In the genomic region with DNA sequence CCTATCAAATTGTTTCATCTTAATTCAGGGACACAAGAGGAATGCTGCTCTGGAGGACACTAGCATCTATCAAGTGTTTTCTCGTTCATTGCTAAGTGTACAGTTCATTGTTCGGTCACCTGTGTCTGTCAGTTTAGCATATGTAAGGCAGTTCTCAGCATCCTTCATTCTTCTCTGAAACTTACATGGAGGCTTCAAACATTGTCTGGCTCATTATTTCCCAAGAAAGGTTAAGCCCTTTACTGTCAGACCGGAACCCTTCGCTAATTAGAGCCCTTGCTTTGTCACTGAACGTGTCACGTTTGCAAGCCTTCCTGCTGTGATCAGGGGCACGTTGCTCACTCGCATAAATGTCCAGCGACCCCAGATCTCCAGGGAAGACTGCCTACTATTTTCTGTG, we compare ENCODE assay signal across 20 cellular contexts.
"Had no signal": no experiment of that assay in that cellular context is flagged by ENCODE, and none has a peak within 500 bp of the region (broad histone marks: within the 10 kb centered on the region; RNA-seq: fewer than 3 reads in every experiment).

No MANE protein-coding gene starts in this region.

- H3K36me3 ChIP-seq: adrenal gland, pancreas, sigmoid colon, stomach had no signal

- H3K27ac Mint-ChIP-seq: activated naive CD4-positive, alpha-beta T cell treated with anti-CD3 and anti-CD28 coated beads, Interleukin-2, amount 50 U/mL, for 72 hours; activated T-helper 1 cell treated with anti-CD3 and anti-CD28 coated beads, Interleukin-12 subunit alpha, Interleukin-12 subunit beta, Interleukin-2, Interleukin-4 antibody, amounts not matched to agents 30 ng/mL and 10 ng/mL and 1 ng/mL, durations not matched to agents 14 hours and 24 hours and 36 hours; effector memory CD8-positive, alpha-beta T cell; stimulated activated effector memory CD8-positive, alpha-beta T cell treated with anti-CD3 and anti-CD28 coated beads, Interleukin-12 subunit alpha, Interleukin-12 subunit beta, amount 100 ng/mL, for 72 hours had no signal

- H3K4me1 Mint-ChIP-seq: stimulated activated effector memory CD8-positive, alpha-beta T cell treated with anti-CD3 and anti-CD28 coated beads, Interleukin-12 subunit alpha, Interleukin-12 subunit beta, amount 100 ng/mL, for 72 hours had no signal

- H3K9me3 ChIP-seq: adrenal gland, pancreas, sigmoid colon had no signal

- H3K4me2 ChIP-seq: hepatocyte had no signal

- DNase-seq: activated CD4-positive, alpha-beta T cell treated with anti-CD3 and anti-CD28 coated beads, Interleukin-2, amount 50 U/mL, for 48 hours; activated CD4-positive, CD25-positive, alpha-beta regulatory T cell treated with anti-CD3 and anti-CD28 coated beads, Interleukin-2, amount 50 U/mL, for 72 hours; activated gamma-delta T cell treated with Interleukin-2 at 50 U/mL for 16 hours; adrenal gland; dermis blood vessel endothelial cell; effector memory CD8-positive, alpha-beta T cell; midbrain; pancreas; sigmoid colon; stimulated activated CD4-positive, alpha-beta T cell treated with anti-CD3 and anti-CD28 coated beads, Interleukin-4, amount 100 ng/mL, for 24 hours; stomach; T-helper 2 cell had no signal

- ATAC-seq: activated naive CD4-positive, alpha-beta T cell treated with anti-CD3 and anti-CD28 coated beads, Interleukin-2, amount 50 U/mL, for 72 hours; effector memory CD8-positive, alpha-beta T cell; left lobe of liver; pancreas; stimulated activated effector memory CD8-positive, alpha-beta T cell treated with anti-CD3 and anti-CD28 coated beads, Interleukin-12 subunit alpha, Interleukin-12 subunit beta, amount 100 ng/mL, for 72 hours had no signal

- FAIRE-seq: islet of Langerhans, pancreas had no signal

- H3K36me3 Mint-ChIP-seq: activated naive CD4-positive, alpha-beta T cell treated with anti-CD3 and anti-CD28 coated beads, Interleukin-2, amount 50 U/mL, for 72 hours; stimulated activated effector memory CD8-positive, alpha-beta T cell treated with anti-CD3 and anti-CD28 coated beads, Interleukin-12 subunit alpha, Interleukin-12 subunit beta, amount 100 ng/mL, for 72 hours had no signal

- H3K4me1 ChIP-seq: adrenal gland, pancreas, stomach had no signal

- H3K27ac ChIP-seq: adrenal gland, hepatocyte, pancreas, sigmoid colon, stomach, VCaP had no signal

- H3K79me2 ChIP-seq: hepatocyte had no signal

- H3K9me3 Mint-ChIP-seq: activated T-helper 1 cell treated with anti-CD3 and anti-CD28 coated beads, Interleukin-12 subunit alpha, Interleukin-12 subunit beta, Interleukin-2, Interleukin-4 antibody, amounts not matched to agents 30 ng/mL and 10 ng/mL and 1 ng/mL, durations not matched to agents 14 hours and 24 hours and 36 hours had no signal

- H3K27me3 ChIP-seq: adrenal gland, hepatocyte, pancreas, sigmoid colon, stomach had no signal

- H3K4me3 Mint-ChIP-seq: activated T-helper 1 cell treated with anti-CD3 and anti-CD28 coated beads, Interleukin-12 subunit alpha, Interleukin-12 subunit beta, Interleukin-2, Interleukin-4 antibody, amounts not matched to agents 30 ng/mL and 10 ng/mL and 1 ng/mL, durations not matched to agents 14 hours and 24 hours and 36 hours; effector memory CD8-positive, alpha-beta T cell; stimulated activated effector memory CD8-positive, alpha-beta T cell treated with anti-CD3 and anti-CD28 coated beads, Interleukin-12 subunit alpha, Interleukin-12 subunit beta, amount 100 ng/mL, for 72 hours had no signal

- H3K4me3 ChIP-seq: adrenal gland, hepatocyte, lung, pancreas, sigmoid colon, stomach had no signal

- H2AFZ ChIP-seq: hepatocyte had no signal
